18 cellular contexts compared by ENCODE assay signal in the genomic region with DNA sequence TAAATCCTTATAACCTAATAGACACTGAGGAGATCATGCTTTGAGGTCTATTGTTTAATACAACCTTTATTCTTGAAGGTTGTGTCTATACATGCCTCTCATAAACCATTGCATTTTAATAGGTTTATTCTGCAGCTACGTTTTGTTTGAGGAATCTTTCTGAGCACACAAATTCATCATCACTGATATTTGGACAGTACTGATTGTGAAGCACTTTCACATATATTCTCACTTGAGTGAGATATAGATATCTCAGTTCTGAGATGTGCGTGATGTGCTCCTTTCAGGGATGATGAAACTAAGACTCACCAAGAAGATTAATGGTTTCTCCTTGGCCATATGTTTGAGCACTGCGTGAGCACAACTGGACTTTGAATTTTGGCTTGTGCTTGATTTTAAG.
DNase-seq lines count a peak whose midpoint lies in the region; ATAC-seq, FAIRE-seq and TF ChIP-seq lines count a peak whose summit lies in the region.
"Had no signal": no experiment of that assay in that cellular context is flagged by ENCODE, and none has a peak within 500 bp of the region (broad histone marks: within the 10 kb centered on the region; RNA-seq: fewer than 3 reads in every experiment).

No MANE protein-coding gene starts in this region.

- intact Hi-C loops in PC-3 (cut with micrococcal nuclease), result loop anchor here (2.0 to 5.0 kb wide), 5 partner anchors 18 to 786 kb away; no protein-coding TSS in a partner anchor
- intact Hi-C loops in upper lobe of right lung (cut with DNase I), result no loop called here

- H3K4me2 ChIP-seq in PC-3 (ENCODE audit: low read length) (peak overlapping the region; percentile 19), keratinocyte (ENCODE audit: control insufficient read depth, extremely low read depth, insufficient read depth, low read depth, low read length) (no peak overlapping the region)

- H3K36me3 ChIP-seq in HEK293 (ENCODE audit: control insufficient read depth in 2 of 2, insufficient read depth in 1 of 2, low read length in 2 of 2) (no peaks in the 10 kb centered on the region; a peak in 1 of 3 replicates), PC-3 (ENCODE audit: low read depth, low read length) (peaks cover 4% of the 10 kb centered on the region; the same call in 1 of the 2 replicates), keratinocyte (ENCODE audit: control insufficient read depth in 2 of 2, extremely low read depth in 1 of 2, insufficient read depth in 2 of 2, low read length in 2 of 2) (peaks cover 0 to 2% of the 10 kb centered on the region in 2 experiments), upper lobe of right lung (no peaks in the 10 kb centered on the region)
- H3K36me3 ChIP-seq: BE2C had no signal

- H3K9me3 Mint-ChIP-seq in chondrocyte (ENCODE audit: low read depth), result no peaks in the 10 kb centered on the region
- H3K9me3 Mint-ChIP-seq: H9 had no signal

- H3K36me3 Mint-ChIP-seq in chondrocyte (ENCODE audit: low read depth), result peaks cover 19% of the 10 kb centered on the region

- peaks cover 94% of the 10 kb centered on the region for H3K4me1 Mint-ChIP-seq in chondrocyte (ENCODE audit: low read depth)

- peak overlapping the region; percentile 26; the same call in 1 of the 2 replicates for H3K9ac ChIP-seq in PC-3 (ENCODE audit: low read length)
- no peak overlapping the region for H3K9ac ChIP-seq in keratinocyte (ENCODE audit: control insufficient read depth, extremely low read depth, insufficient read depth, low read length)

- H3K9me2 ChIP-seq in PC-3 (replicated peaks; ENCODE audit: low read length), result no peaks in the 10 kb centered on the region

- no peaks in the 10 kb centered on the region for H3K9me1 ChIP-seq in keratinocyte (ENCODE audit: control insufficient read depth, extremely low read depth, insufficient read depth, low read length)

- CTCF ChIA-PET in HEK293 (lab: Yijun Ruan, JAX) (no interaction called here), PC-3 (lab: Charles Lee) (no interaction called here)

- no peaks in the 10 kb centered on the region for H3K79me2 ChIP-seq in PC-3 (ENCODE audit: low read length)
- H3K79me2 ChIP-seq in keratinocyte (ENCODE audit: control insufficient read depth, insufficient read depth, low read length), result no peaks in the 10 kb centered on the region

- H3K4me1 ChIP-seq in HEK293 (ENCODE audit: control insufficient read depth, insufficient read depth, low read length), result no peaks in the 10 kb centered on the region
- H3K4me1 ChIP-seq in PC-3 (ENCODE audit: insufficient read depth, low read length), result peaks cover 45% of the 10 kb centered on the region
- peaks cover 31% of the 10 kb centered on the region for H3K4me1 ChIP-seq in keratinocyte (ENCODE audit: control insufficient read depth, extremely low read depth, insufficient read depth, low read length)
- H3K4me1 ChIP-seq in upper lobe of right lung, result no peaks in the 10 kb centered on the region
- H3K4me1 ChIP-seq: BE2C had no signal

- H2AFZ ChIP-seq in PC-3 (ENCODE audit: low read length), result no peak overlapping the region
- H2AFZ ChIP-seq in keratinocyte (ENCODE audit: control insufficient read depth, low read length), result no peak overlapping the region

- H3K27ac Mint-ChIP-seq in chondrocyte (ENCODE audit: unreplicated experiment), result peak overlapping the region; percentile 71
- H3K27ac Mint-ChIP-seq: H9, IgD-negative memory B cell had no signal

- no peak overlapping the region for H3K4me3 Mint-ChIP-seq in chondrocyte (ENCODE audit: unreplicated experiment)
- H3K4me3 Mint-ChIP-seq: H9, IgD-negative memory B cell had no signal

- H3K4me3 ChIP-seq in HEK293 (ENCODE audit: low read depth, low read length) (no peak overlapping the region), PC-3 (ENCODE audit: low read length) (no peak overlapping the region), keratinocyte (ENCODE audit: control insufficient read depth in 2 of 3, extremely low read depth in 1 of 3, insufficient read depth in 2 of 3, low read depth in 1 of 3, low read length in 3 of 3) (no peak overlapping the region), upper lobe of right lung (no peak overlapping the region)

- no peak overlapping the region for H3K27ac ChIP-seq in HEK293 (ENCODE audit: extremely low read depth, low read depth, low read length)
- peak overlapping the region; percentile 73 for H3K27ac ChIP-seq in PC-3 (ENCODE audit: low read length)
- no peak overlapping the region for H3K27ac ChIP-seq in keratinocyte (ENCODE audit: control insufficient read depth, insufficient read depth, low read length)
- H3K27ac ChIP-seq in upper lobe of right lung, result no peak overlapping the region

- TF ChIP-seq CTCF in HEK293 (tag by site-specific recombination; IDR thresholded peaks at IDR 0.05) (no peak), PC-3 (conservative IDR thresholded peaks at IDR 0.05; ENCODE audit: low read depth, low read length) (no peak), chondrocyte (IDR thresholded peaks at IDR 0.05) (no peak), keratinocyte (optimal IDR thresholded peaks at IDR 0.05 in 1 of 3, IDR thresholded peaks at IDR 0.05 in 1 of 3, conservative IDR thresholded peaks at IDR 0.05 in 1 of 3; ENCODE audit: extremely low read depth in 1 of 3, insufficient read depth in 2 of 3, low read length in 3 of 3) (no peak), upper lobe of right lung (IDR thresholded peaks at IDR 0.05) (no peak)

- peak; percentile 41 for FAIRE-seq in keratinocyte (lab: Jason Lieb, UNC)
- FAIRE-seq: D721Med, HTR-8/SVneo, RCC 7860 had no signal

- dilution Hi-C loops in keratinocyte (cut with MboI; ENCODE audit: extremely low pct_ligation_motif_present, low sequenced_read_pairs), result no loop called here

- POLR2A ChIA-PET in HEK293 (lab: Yijun Ruan, JAX) (no interaction called here), PC-3 (lab: Charles Lee; ENCODE audit: unreplicated experiment) (interaction anchor here (0.7 kb wide), 1 partner anchor 275 kb away, joined by 4 read pairs; no protein-coding TSS in a partner anchor)

- H3K9me3 ChIP-seq in HEK293 (ENCODE audit: control insufficient read depth, insufficient read depth, low read depth, low read length) (no peaks in the 10 kb centered on the region), PC-3 (ENCODE audit: low read length) (no peaks in the 10 kb centered on the region), keratinocyte (ENCODE audit: control insufficient read depth, low read depth, low read length) (no peaks in the 10 kb centered on the region), upper lobe of right lung (no peaks in the 10 kb centered on the region)
- H3K9me3 ChIP-seq: BE2C had no signal

- no TSS peak for BruUV-seq in PC-3 (replicated peaks; lab: Mats Ljungman, UMichigan)

- no peaks in the 10 kb centered on the region for H3F3A ChIP-seq in PC-3 (ENCODE audit: low read length, unreplicated experiment)

- H3K27me3 ChIP-seq in PC-3 (ENCODE audit: low read length) (no peaks in the 10 kb centered on the region), keratinocyte (ENCODE audit: control insufficient read depth, extremely low read depth, insufficient read depth, low read length) (no peaks in the 10 kb centered on the region), upper lobe of right lung (no peaks in the 10 kb centered on the region)
- H3K27me3 ChIP-seq: BE2C had no signal

- DNase-seq in PC-3, result peak; percentile 68
- DNase-seq in chondrocyte (ENCODE audit: low spot score), result no peak
- no peak for DNase-seq in keratinocyte (ENCODE audit: low read depth, low spot score)
- DNase-seq in upper lobe of right lung, result no peak
- no peak for DNase-seq in nucleus accumbens (lab: John Stamatoyannopoulos, UW)
- DNase-seq: BE2C, DMS79, H9, NCI-H1694 treated with DMSO at 0.1 percent for 48 hours, NCI-H2081 treated with DMSO at 0.1 percent for 48 hours, NCI-H774, Right ventricle myocardium superior had no signal

- peak; percentile 83 for ATAC-seq in PC-3
- no peak for ATAC-seq in upper lobe of right lung
- no peak for ATAC-seq in GM21423 (IDR thresholded peaks at IDR 0.05; ENCODE audit: unreplicated experiment)

- H4K20me1 ChIP-seq in PC-3 (ENCODE audit: low read length), result no peaks in the 10 kb centered on the region
- no peaks in the 10 kb centered on the region for H4K20me1 ChIP-seq in keratinocyte (ENCODE audit: control insufficient read depth, extremely low read depth, insufficient read depth, low read length)

- no peaks in the 10 kb centered on the region for H3K27me3 Mint-ChIP-seq in chondrocyte (ENCODE audit: low read depth)
- H3K27me3 Mint-ChIP-seq: IgD-negative memory B cell had no signal

TF ChIP-seq in HEK293, 187 proteins besides CTCF, POLR2A, EP300 and RAD21:
- TF ChIP-seq GFI1B (tag by site-specific recombination; IDR thresholded peaks at IDR 0.05) (peak; percentile 39; the same call in 1 of the 2 replicates), ZNF19 (tag by site-specific recombination; IDR thresholded peaks at IDR 0.05; ENCODE audit: low read depth) (no peak)
